3 cellular contexts compared by ENCODE assay signal in genomic region chr19:48713041-48713863, GRCh38.
A peak's percentile ranks its signal among the peaks of the same experiment; 100 is the strongest.
TF ChIP-seq lines count a peak whose summit lies in the region.

No MANE protein-coding gene starts in this region.

TF ChIP-seq in HEK293T, 16 proteins besides CTCF, POLR2A, EP300 and RAD21:
- TF ChIP-seq ARNT (IDR thresholded peaks at IDR 0.05), result no peak

TF ChIP-seq in WTC11, 78 proteins besides CTCF, POLR2A, EP300 and RAD21:
- TF ChIP-seq ZNF416 (CRISPR knock-in tag; IDR thresholded peaks at IDR 0.05), result no peak

TF ChIP-seq in HepG2, 621 proteins besides CTCF, POLR2A, EP300 and RAD21:
- no peak for TF ChIP-seq KLF6 (CRISPR knock-in tag; IDR thresholded peaks at IDR 0.05)
- no peak for TF ChIP-seq ZSCAN25 (CRISPR knock-in tag; IDR thresholded peaks at IDR 0.05)
- no peak for TF ChIP-seq CCDC6 (CRISPR knock-in tag; IDR thresholded peaks at IDR 0.05)
- 0 out of 2 replicates have a peak, but pooled peaks have one; percentile 17 for TF ChIP-seq SMAD1 (CRISPR knock-in tag; IDR thresholded peaks at IDR 0.05; ENCODE audit: borderline replicate concordance, low read depth)
- TF ChIP-seq MTERF4 (CRISPR knock-in tag; IDR thresholded peaks at IDR 0.05), result 0 out of 2 replicates have a peak, but pooled peaks have one; percentile 36
- no peak for TF ChIP-seq IKZF1 (IDR thresholded peaks at IDR 0.05)
- no peak for TF ChIP-seq ELF3 (CRISPR knock-in tag; IDR thresholded peaks at IDR 0.05)
- 0 out of 2 replicates have a peak, but pooled peaks have one; percentile 25 for TF ChIP-seq ZNF512B (CRISPR knock-in tag; IDR thresholded peaks at IDR 0.05; ENCODE audit: borderline replicate concordance)
- TF ChIP-seq FOXC1 (CRISPR knock-in tag; IDR thresholded peaks at IDR 0.05; ENCODE audit: borderline replicate concordance), result 0 out of 2 replicates have a peak, but pooled peaks have one; percentile 21
- TF ChIP-seq GATAD1 (CRISPR knock-in tag; IDR thresholded peaks at IDR 0.05), result no peak
- no peak for TF ChIP-seq PLSCR1 (CRISPR knock-in tag; IDR thresholded peaks at IDR 0.05; ENCODE audit: borderline replicate concordance)
- no peak for TF ChIP-seq JDP2 (CRISPR knock-in tag; IDR thresholded peaks at IDR 0.05; ENCODE audit: borderline replicate concordance)
- TF ChIP-seq SP140L (CRISPR knock-in tag; IDR thresholded peaks at IDR 0.05; ENCODE audit: borderline replicate concordance), result no peak
- TF ChIP-seq ZNF160 (CRISPR knock-in tag; IDR thresholded peaks at IDR 0.05), result no peak
- TF ChIP-seq SP1 (IDR thresholded peaks at IDR 0.05), result no peak
- no peak for TF ChIP-seq SP1 (CRISPR knock-in tag; IDR thresholded peaks at IDR 0.05)
- TF ChIP-seq MTF1 (CRISPR knock-in tag; IDR thresholded peaks at IDR 0.05), result no peak
- TF ChIP-seq AGO1 (IDR thresholded peaks at IDR 0.05; ENCODE audit: low read depth, low read length, poor library complexity, severe bottlenecking), result no peak
- TF ChIP-seq ZFP1 (CRISPR knock-in tag; IDR thresholded peaks at IDR 0.05), result no peak
- no peak for TF ChIP-seq ZNF468 (CRISPR knock-in tag; IDR thresholded peaks at IDR 0.05)
